In the genomic region with DNA sequence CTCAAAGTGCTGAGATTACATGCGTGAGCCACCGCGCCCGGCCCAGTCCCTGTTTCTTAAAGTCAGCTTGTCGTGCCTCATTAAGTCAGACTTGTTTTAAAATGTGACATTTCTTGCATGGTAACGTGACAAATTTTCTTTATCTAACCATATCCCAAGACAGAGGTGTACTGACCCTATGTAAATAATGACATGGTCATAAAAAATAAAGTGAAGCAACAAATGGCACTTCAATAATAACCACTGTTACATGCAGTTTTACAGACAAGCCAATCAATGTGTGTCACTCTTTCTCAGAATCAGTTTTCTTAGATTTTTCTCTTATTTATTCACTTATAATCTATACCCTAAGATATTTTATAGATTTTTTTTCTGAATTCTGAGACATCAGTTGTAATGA, we compare ENCODE assay signal across 40 cellular contexts.
"Had no signal": no experiment of that assay in that cellular context is flagged by ENCODE, and none has a peak within 500 bp of the region (broad histone marks: within the 10 kb centered on the region; RNA-seq: fewer than 3 reads in every experiment).

No MANE protein-coding gene starts in this region.

- ATAC-seq: activated naive CD4-positive, alpha-beta T cell treated with anti-CD3 and anti-CD28 coated beads, Interleukin-2, amount 50 U/mL, for 72 hours; activated naive CD8-positive, alpha-beta T cell treated with anti-CD3 and anti-CD28 coated beads, Interleukin-2, amount 50 U/mL, for 24 hours; activated T-cell treated with anti-CD3 and anti-CD28 coated beads, Interleukin-2, amount 50 U/mL, for 4 hours; activated T-cell treated with anti-CD3 and anti-CD28 coated beads, Interleukin-2, amount 50 U/mL, for 72 hours; activated T-helper 17 cell treated with anti-CD3 and anti-CD28 coated beads, Interleukin-2, amount 50 U/mL, for 72 hours; body of pancreas had no signal

- H3K27ac ChIP-seq: adrenal gland, ascending aorta, body of pancreas, brain microvascular endothelial cell, breast epithelium, cardiac muscle cell had no signal

- FAIRE-seq: astrocyte, bronchial epithelial cell had no signal

- H3K4me1 ChIP-seq: breast epithelium had no signal

- DNase-seq: activated effector memory CD4-positive, alpha-beta T cell treated with anti-CD3 and anti-CD28 coated beads, Interleukin-2, amount 50 U/mL, for 16 hours; activated effector memory CD4-positive, alpha-beta T cell treated with Interleukin-2 at 50 U/mL for 16 hours; activated gamma-delta T cell; activated gamma-delta T cell treated with Interleukin-2 at 50 U/mL for 16 hours; activated naive CD4-positive, alpha-beta T cell; activated naive CD4-positive, alpha-beta T cell treated with anti-CD3 and anti-CD28 coated beads for 36 hours; activated naive CD4-positive, alpha-beta T cell treated with anti-CD3 and anti-CD28 coated beads, Interleukin-2, amount 10 ng/mL, durations not matched to agents 7 days and 5 days; activated naive CD4-positive, alpha-beta T cell treated with anti-CD3 and anti-CD28 coated beads, Interleukin-2, amount 50 U/mL, for 16 hours; activated naive CD4-positive, alpha-beta T cell treated with Interleukin-2 at 50 U/mL for 16 hours; activated naive CD8-positive, alpha-beta T cell treated with anti-CD3 and anti-CD28 coated beads for 36 hours; activated naive CD8-positive, alpha-beta T cell treated with anti-CD3 and anti-CD28 coated beads, Interleukin-2, amount 10 ng/mL, durations not matched to agents 7 days and 5 days; activated naive CD8-positive, alpha-beta T cell treated with anti-CD3 and anti-CD28 coated beads, Interleukin-2, amount 50 U/mL, for 24 hours; activated T-cell treated with anti-CD3 and anti-CD28 coated beads, Interleukin-2, amount 50 U/mL, for 1 hour; activated T-cell treated with anti-CD3 and anti-CD28 coated beads, Interleukin-2, amount 50 U/mL, for 24 hours; activated T-cell treated with anti-CD3 and anti-CD28 coated beads, Interleukin-2, amount 50 U/mL, for 4 hours; activated T-cell treated with anti-CD3 and anti-CD28 coated beads, Interleukin-2, amount 50 U/mL, for 48 hours; activated T-cell treated with anti-CD3 and anti-CD28 coated beads, Interleukin-2, amount 50 U/mL, for 72 hours; adrenal gland; amniotic stem cell; amygdala; anterior cingulate cortex; aorta; body of pancreas; brain microvascular endothelial cell; caudate nucleus; central memory CD4-positive, alpha-beta T cell; cerebellar nuclear complex had no signal

- H3K9me3 Mint-ChIP-seq: activated naive CD4-positive, alpha-beta T cell treated with anti-CD3 and anti-CD28 coated beads for 36 hours; activated naive CD4-positive, alpha-beta T cell treated with anti-CD3 and anti-CD28 coated beads, Interleukin-2, amount 10 ng/mL, durations not matched to agents 7 days and 5 days; activated naive CD4-positive, alpha-beta T cell treated with anti-CD3 and anti-CD28 coated beads, Interleukin-2, amount 50 U/mL, for 24 hours; activated naive CD4-positive, alpha-beta T cell treated with anti-CD3 and anti-CD28 coated beads, Interleukin-2, amount 50 U/mL, for 72 hours; activated naive CD8-positive, alpha-beta T cell treated with anti-CD3 and anti-CD28 coated beads for 36 hours; activated naive CD8-positive, alpha-beta T cell treated with anti-CD3 and anti-CD28 coated beads, Interleukin-2, amount 10 ng/mL, durations not matched to agents 7 days and 5 days; activated naive CD8-positive, alpha-beta T cell treated with anti-CD3 and anti-CD28 coated beads, Interleukin-2, amount 50 U/mL, for 24 hours; activated T-cell treated with anti-CD3 and anti-CD28 coated beads, Interleukin-2, amount 50 U/mL, for 24 hours; activated T-cell treated with anti-CD3 and anti-CD28 coated beads, Interleukin-2, amount 50 U/mL, for 4 hours; activated T-cell treated with anti-CD3 and anti-CD28 coated beads, Interleukin-2, amount 50 U/mL, for 72 hours; activated T-helper 1 cell treated with anti-CD3 and anti-CD28 coated beads, Interleukin-12 subunit alpha, Interleukin-12 subunit beta, Interleukin-2, Interleukin-4 antibody, amounts not matched to agents 30 ng/mL and 10 ng/mL and 1 ng/mL, durations not matched to agents 14 hours and 24 hours and 36 hours; activated T-helper 17 cell treated with anti-CD3 and anti-CD28 coated beads, Interleukin-2, amount 50 U/mL, for 72 hours; activated T-helper 2 cell treated with anti-CD3 and anti-CD28 coated beads, Interferon-gamma antibody, Interleukin-2, Interleukin-4, amounts not matched to agents 10 μg/mL and 5 μg/mL and 100 μg/mL, durations not matched to agents 14 hours and 24 hours and 36 hours; central memory CD8-positive, alpha-beta T cell had no signal

- H3K36me3 Mint-ChIP-seq: activated naive CD4-positive, alpha-beta T cell treated with anti-CD3 and anti-CD28 coated beads, Interleukin-2, amount 10 ng/mL, durations not matched to agents 7 days and 5 days; activated naive CD4-positive, alpha-beta T cell treated with anti-CD3 and anti-CD28 coated beads, Interleukin-2, amount 50 U/mL, for 24 hours; activated naive CD4-positive, alpha-beta T cell treated with anti-CD3 and anti-CD28 coated beads, Interleukin-2, amount 50 U/mL, for 72 hours; activated naive CD8-positive, alpha-beta T cell; activated naive CD8-positive, alpha-beta T cell treated with anti-CD3 and anti-CD28 coated beads for 36 hours; activated naive CD8-positive, alpha-beta T cell treated with anti-CD3 and anti-CD28 coated beads, Interleukin-2, amount 10 ng/mL, durations not matched to agents 7 days and 5 days; brain had no signal

- H3K36me3 ChIP-seq: adrenal gland, ascending aorta, brain microvascular endothelial cell, breast epithelium, cardiac muscle cell had no signal

- H3K4me3 ChIP-seq: adrenal gland, ascending aorta, body of pancreas, breast epithelium, cardiac muscle cell had no signal

- H3K27ac Mint-ChIP-seq: activated naive CD4-positive, alpha-beta T cell treated with anti-CD3 and anti-CD28 coated beads for 36 hours; activated naive CD4-positive, alpha-beta T cell treated with anti-CD3 and anti-CD28 coated beads, Interleukin-2, amount 10 ng/mL, durations not matched to agents 7 days and 5 days; activated naive CD4-positive, alpha-beta T cell treated with anti-CD3 and anti-CD28 coated beads, Interleukin-2, amount 50 U/mL, for 24 hours; activated naive CD4-positive, alpha-beta T cell treated with anti-CD3 and anti-CD28 coated beads, Interleukin-2, amount 50 U/mL, for 72 hours; activated naive CD8-positive, alpha-beta T cell; activated naive CD8-positive, alpha-beta T cell treated with anti-CD3 and anti-CD28 coated beads for 36 hours; activated naive CD8-positive, alpha-beta T cell treated with anti-CD3 and anti-CD28 coated beads, Interleukin-2, amount 10 ng/mL, durations not matched to agents 7 days and 5 days; activated naive CD8-positive, alpha-beta T cell treated with anti-CD3 and anti-CD28 coated beads, Interleukin-2, amount 50 U/mL, for 24 hours; activated T-cell treated with anti-CD3 and anti-CD28 coated beads, Interleukin-2, amount 50 U/mL, for 24 hours; activated T-cell treated with anti-CD3 and anti-CD28 coated beads, Interleukin-2, amount 50 U/mL, for 72 hours; activated T-helper 1 cell treated with anti-CD3 and anti-CD28 coated beads, Interleukin-12 subunit alpha, Interleukin-12 subunit beta, Interleukin-2, Interleukin-4 antibody, amounts not matched to agents 30 ng/mL and 10 ng/mL and 1 ng/mL, durations not matched to agents 14 hours and 24 hours and 36 hours; activated T-helper 17 cell treated with anti-CD3 and anti-CD28 coated beads, Interleukin-2, amount 50 U/mL, for 72 hours; activated T-helper 2 cell treated with anti-CD3 and anti-CD28 coated beads, Interferon-gamma antibody, Interleukin-2, Interleukin-4, amounts not matched to agents 10 μg/mL and 5 μg/mL and 100 μg/mL, durations not matched to agents 14 hours and 24 hours and 36 hours had no signal

- H3K27me3 Mint-ChIP-seq: brain had no signal

- H3K4me3 Mint-ChIP-seq: activated naive CD4-positive, alpha-beta T cell treated with anti-CD3 and anti-CD28 coated beads for 36 hours; activated naive CD4-positive, alpha-beta T cell treated with anti-CD3 and anti-CD28 coated beads, Interleukin-2, amount 10 ng/mL, durations not matched to agents 7 days and 5 days; activated naive CD4-positive, alpha-beta T cell treated with anti-CD3 and anti-CD28 coated beads, Interleukin-2, amount 50 U/mL, for 24 hours; activated naive CD8-positive, alpha-beta T cell; activated naive CD8-positive, alpha-beta T cell treated with anti-CD3 and anti-CD28 coated beads for 36 hours; activated naive CD8-positive, alpha-beta T cell treated with anti-CD3 and anti-CD28 coated beads, Interleukin-2, amount 10 ng/mL, durations not matched to agents 7 days and 5 days; activated naive CD8-positive, alpha-beta T cell treated with anti-CD3 and anti-CD28 coated beads, Interleukin-2, amount 50 U/mL, for 24 hours; activated T-cell treated with anti-CD3 and anti-CD28 coated beads, Interleukin-2, amount 50 U/mL, for 24 hours; activated T-cell treated with anti-CD3 and anti-CD28 coated beads, Interleukin-2, amount 50 U/mL, for 4 hours; activated T-cell treated with anti-CD3 and anti-CD28 coated beads, Interleukin-2, amount 50 U/mL, for 72 hours; activated T-helper 1 cell treated with anti-CD3 and anti-CD28 coated beads, Interleukin-12 subunit alpha, Interleukin-12 subunit beta, Interleukin-2, Interleukin-4 antibody, amounts not matched to agents 30 ng/mL and 10 ng/mL and 1 ng/mL, durations not matched to agents 14 hours and 24 hours and 36 hours; activated T-helper 17 cell treated with anti-CD3 and anti-CD28 coated beads, Interleukin-2, amount 50 U/mL, for 72 hours; brain; central memory CD8-positive, alpha-beta T cell had no signal

- H3K9me3 ChIP-seq: adrenal gland, ascending aorta, body of pancreas, breast epithelium had no signal

- H3K4me1 Mint-ChIP-seq: activated naive CD4-positive, alpha-beta T cell treated with anti-CD3 and anti-CD28 coated beads, Interleukin-2, amount 10 ng/mL, durations not matched to agents 7 days and 5 days; activated naive CD4-positive, alpha-beta T cell treated with anti-CD3 and anti-CD28 coated beads, Interleukin-2, amount 50 U/mL, for 24 hours; activated T-helper 17 cell treated with anti-CD3 and anti-CD28 coated beads, Interleukin-2, amount 50 U/mL, for 72 hours; central memory CD8-positive, alpha-beta T cell had no signal
